In genomic region chr12:121861549-121862254, GRCh38 we compare ENCODE assay signal across 11 cellular contexts. TPM values are rescaled to one million over a fixed set of nuclear protein-coding genes. Genes with fewer than 3 reads are reported as not detected.
A peak's percentile ranks its signal among the peaks of the same experiment; 100 is the strongest.
DNase-seq lines count a peak whose midpoint lies in the region; ATAC-seq and TF ChIP-seq lines count a peak whose summit lies in the region.
"Had no signal": no experiment of that assay in that cellular context is flagged by ENCODE, and none has a peak within 500 bp of the region (broad histone marks: within the 10 kb centered on the region; RNA-seq: fewer than 3 reads in every experiment).

No MANE protein-coding gene starts in this region.

- no peaks in the 10 kb centered on the region for H3K27me3 ChIP-seq in SJCRH30
- H3K27me3 ChIP-seq: Peyer's patch, stomach had no signal

- no peak for ATAC-seq in HG03108 (IDR thresholded peaks at IDR 0.05; ENCODE audit: unreplicated experiment)

- no peak for TF ChIP-seq RAD21 in Ishikawa (IDR thresholded peaks at IDR 0.05; ENCODE audit: low read depth)

- TF ChIP-seq EP300 in Ishikawa (IDR thresholded peaks at IDR 0.05; ENCODE audit: borderline replicate concordance): no peak

- H3K4me1 ChIP-seq in SJCRH30: peaks cover 20% of the 10 kb centered on the region

- DNase-seq in SJCRH30 (peak; percentile 39 to 61), fibroblast of the conjunctiva (ENCODE audit: low read depth) (peak; percentile 24), skeletal muscle cell (ENCODE audit: low read depth) (no peak), RKO (ENCODE audit: low spot score) (no peak)
- no peak for DNase-seq in stimulated activated CD4-positive, alpha-beta T cell treated with anti-CD3 and anti-CD28 coated beads, Interleukin-2, amount 100 ng/mL, for 48 hours
- DNase-seq: effector CD4-positive, alpha-beta T cell; NCI-H1048; Peyer's patch; stomach had no signal

- no peak overlapping the region for H3K27ac ChIP-seq in SJCRH30
- H3K27ac ChIP-seq: Peyer's patch had no signal

- H3K36me3 ChIP-seq in SJCRH30: no peaks in the 10 kb centered on the region
- H3K36me3 ChIP-seq: Peyer's patch, stomach had no signal

- H3K4me3 ChIP-seq in SJCRH30 (peak overlapping the region; percentile 28), skeletal muscle cell (ENCODE audit: low read depth, low read length) (peak overlapping the region; percentile 35)
- H3K4me3 ChIP-seq: Peyer's patch, stomach had no signal

- no peaks in the 10 kb centered on the region for H3K9me3 ChIP-seq in SJCRH30 (replicated peaks)
- H3K9me3 ChIP-seq: Peyer's patch, stomach had no signal

TF ChIP-seq in Ishikawa, 13 proteins besides CTCF, POLR2A, EP300 and RAD21:
- TF ChIP-seq CEBPB (IDR thresholded peaks at IDR 0.05) (0 out of 2 replicates have a peak, but pooled peaks have one; percentile 3), TEAD4 (IDR thresholded peaks at IDR 0.05) (no peak), ZBTB7A (IDR thresholded peaks at IDR 0.05; ENCODE audit: low read depth) (0 out of 2 replicates have a peak, but pooled peaks have one; percentile 46), FOXM1 (IDR thresholded peaks at IDR 0.05; ENCODE audit: borderline replicate concordance, low read depth) (no peak), NFIC (IDR thresholded peaks at IDR 0.05) (no peak), TAF1 (IDR thresholded peaks at IDR 0.05; ENCODE audit: low read depth) (no peak), USF1 (IDR thresholded peaks at IDR 0.05) (no peak), TCF12 (IDR thresholded peaks at IDR 0.05; ENCODE audit: low read depth) (peak; percentile 24; the same call in 1 of the 2 replicates), REST (IDR thresholded peaks at IDR 0.05; ENCODE audit: low read depth) (no peak), MAX (IDR thresholded peaks at IDR 0.05) (no peak; the same call in 1 of the 2 replicates), EGR1 (IDR thresholded peaks at IDR 0.05) (no peak)

RNA-seq across cellular contexts. Expression of gene HPD, which starts 3.0 kb away (rescaled TPM):
- total RNA-seq in SJCRH30 (2014; rRNA removed; shearing (Covaris generic)): not detected in 2 replicates
- total RNA-seq: Peyer's patch had no signal

RNA-seq across cellular contexts. Expression of gene PSMD9, which starts 26.9 kb away (rescaled TPM):
- 28.9 and 32.3 TPM in 2 replicates for total RNA-seq in SJCRH30 (2014; rRNA removed; shearing (Covaris generic))

RNA-seq across cellular contexts. Expression of gene CFAP251, which starts 56.7 kb away (rescaled TPM):
- total RNA-seq in SJCRH30 (2014; rRNA removed; shearing (Covaris generic)): 0.41 and 0.45 TPM in 2 replicates

RNA-seq across cellular contexts. Expression of gene SETD1B, which starts 57.9 kb away (rescaled TPM):
- total RNA-seq in SJCRH30 (2014; rRNA removed; shearing (Covaris generic)): 3.2 and 3.8 TPM in 2 replicates

Comparison
In these comparisons a context has a peak if more than half of its experiments do, and no peak if none do; other contexts are left out.
1. DNase-seq: peak in SJCRH30 (2 of 2) and fibroblast of the conjunctiva (single experiment); none in skeletal muscle cell (single experiment), stimulated activated CD4-positive, alpha-beta T cell treated with anti-CD3 and anti-CD28 coated beads, Interleukin-2, amount 100 ng/mL, for 48 hours (0 of 2) and RKO (single experiment).